11 cellular contexts compared by ENCODE assay signal in genomic region chr20:34706022-34706875, GRCh38. TPM values are rescaled to one million over a fixed set of nuclear protein-coding genes. Genes with fewer than 3 reads are reported as not detected.
A peak's percentile ranks its signal among the peaks of the same experiment; 100 is the strongest.
DNase-seq lines count a peak whose midpoint lies in the region; ATAC-seq and TF ChIP-seq lines count a peak whose summit lies in the region.
"Had no signal": no experiment of that assay in that cellular context is flagged by ENCODE, and none has a peak within 500 bp of the region (broad histone marks: within the 10 kb centered on the region; RNA-seq: fewer than 3 reads in every experiment).

No MANE protein-coding gene starts in this region.

- H4K8ac ChIP-seq in H9 (replicated peaks; ENCODE audit: insufficient read length, low read depth, low read length) = no peak overlapping the region

- H3K4me3 Mint-ChIP-seq in CD14-positive monocyte (no peak overlapping the region), immature natural killer cell (peak overlapping the region in 4 of 5 donors; percentile 1 to 60 (median 24)), H9 (no peak overlapping the region)

- H2BK15ac ChIP-seq in H9 (ENCODE audit: low read depth, low read length) = no peak overlapping the region

- no peaks in the 10 kb centered on the region for H3K9me3 ChIP-seq in WERI-Rb-1 (ENCODE audit: severe bottlenecking)
- no peaks in the 10 kb centered on the region for H3K9me3 ChIP-seq in H9 (ENCODE audit: control insufficient read depth, low read depth, low read length)

- H2BK20ac ChIP-seq in H9 (ENCODE audit: low read depth, low read length, poor library complexity, severe bottlenecking) = no peak overlapping the region

- ATAC-seq in GM18870 (IDR thresholded peaks at IDR 0.05; ENCODE audit: unreplicated experiment) = no peak
- ATAC-seq: stimulated activated memory B cell treated with anti-CD40 and anti-IgM and Interleukin-4, amounts not matched to agents 10 μg/mL and 1 μg/mL and 100 μg/mL, for 72 hours had no signal

- H3K18ac ChIP-seq in H9 (ENCODE audit: insufficient read length, low read depth, low read length) = no peak overlapping the region

- H3K9ac ChIP-seq in H9 (ENCODE audit: extremely low read depth, insufficient read length, low read length) = no peak overlapping the region

- no peaks in the 10 kb centered on the region for H4K20me1 ChIP-seq in H9 (ENCODE audit: control insufficient read depth, insufficient read depth, insufficient read length)

- no peak overlapping the region for H2AFZ ChIP-seq in H9 (ENCODE audit: low read length)

- H3K4me2 ChIP-seq in H9 (ENCODE audit: insufficient read depth, insufficient read length, low read length) = no peak overlapping the region

- H3T11ph ChIP-seq in H9 (ENCODE audit: low read length) = no peak overlapping the region

- peaks cover 25% of the 10 kb centered on the region for H3K23me2 ChIP-seq in H9 (ENCODE audit: insufficient read length, low read depth, low read length, poor library complexity, severe bottlenecking)

- no peak overlapping the region for H4K91ac ChIP-seq in H9 (ENCODE audit: insufficient read length, low read depth, low read length)

- H2BK12ac ChIP-seq in H9 (ENCODE audit: insufficient read length, low read depth, low read length) = no peak overlapping the region

- DNase-seq in CD14-positive monocyte (ENCODE audit: low spot score) = no peak
- DNase-seq in WERI-Rb-1 = no peak
- no peak for DNase-seq in immature natural killer cell
- DNase-seq in retinal pigment epithelial cell (ENCODE audit: low read depth) = no peak
- no peak for DNase-seq in H9
- no peak for DNase-seq in SKM-1 treated with dmso at 0.1 percent for 144 hours (lab: John Stamatoyannopoulos, UW; ENCODE audit: unreplicated experiment)
- DNase-seq in NCI-H187 treated with DMSO at 0.1 percent for 48 hours (lab: John Stamatoyannopoulos, UW) = no peak
- DNase-seq: activated CD4-positive, alpha-beta T cell treated with anti-CD3 and anti-CD28 coated beads for 4 hours; kidney glomerular epithelial cell had no signal

- no CpG with 5 or more reads among the region's 3 CpGs for WGBS in H9 (ENCODE audit: extremely low coverage, insufficient read length, low lambda C conversion rate)

- no peaks in the 10 kb centered on the region for H3K4me1 ChIP-seq in H9 (ENCODE audit: insufficient read depth, low read length)

- H4K5ac ChIP-seq in H9 (ENCODE audit: insufficient read length, low read depth, low read length) = no peak overlapping the region

- H3K14ac ChIP-seq in H9 (ENCODE audit: insufficient read depth, low read length) = no peak overlapping the region

- peak overlapping the region in 4 of 7 donors; percentile 48 to 96 (median 76) for H3K27ac Mint-ChIP-seq in CD14-positive monocyte
- H3K27ac Mint-ChIP-seq in immature natural killer cell = peak overlapping the region in 5 of 6 donors; percentile 94 to 96 (median 95)
- H3K27ac Mint-ChIP-seq in H9 = no peak overlapping the region; a peak in 1 of 7 replicates

- no peak overlapping the region for H3K23ac ChIP-seq in H9 (ENCODE audit: insufficient read length, low read depth, low read length)

- H3K79me2 ChIP-seq in H9 (ENCODE audit: insufficient read depth, low read length) = no peaks in the 10 kb centered on the region

- H3K9me3 Mint-ChIP-seq in CD14-positive monocyte (no peaks in the 10 kb centered on the region), immature natural killer cell (no peaks in the 10 kb centered on the region), H9 (no peaks in the 10 kb centered on the region)
- H3K9me3 Mint-ChIP-seq: stimulated activated memory B cell treated with anti-CD40 and anti-IgM and Interleukin-4, amounts not matched to agents 10 μg/mL and 1 μg/mL and 100 μg/mL, for 72 hours had no signal

- H2BK120ac ChIP-seq in H9 (ENCODE audit: low read depth, low read length, poor library complexity, severe bottlenecking) = no peak overlapping the region

- no peak for TF ChIP-seq CTCF in CD14-positive monocyte (IDR thresholded peaks at IDR 0.05)
- no peak for TF ChIP-seq CTCF in WERI-Rb-1 (IDR thresholded peaks at IDR 0.05; ENCODE audit: low read depth, low read length)
- TF ChIP-seq CTCF in retinal pigment epithelial cell (conservative IDR thresholded peaks at IDR 0.05; ENCODE audit: low read depth, low read length) = no peak
- TF ChIP-seq CTCF in H9 (conservative IDR thresholded peaks at IDR 0.05) = no peak

- H3K36me3 Mint-ChIP-seq in CD14-positive monocyte (peaks cover 0 to 13% of the 10 kb centered on the region in 2 donors), immature natural killer cell (no peaks in the 10 kb centered on the region), H9 (ENCODE audit: insufficient read depth in 1 of 3, low read depth in 3 of 3) (no peaks in the 10 kb centered on the region)
- H3K36me3 Mint-ChIP-seq: stimulated activated memory B cell treated with anti-CD40 and anti-IgM and Interleukin-4, amounts not matched to agents 10 μg/mL and 1 μg/mL and 100 μg/mL, for 72 hours had no signal

- H3K27me3 Mint-ChIP-seq in CD14-positive monocyte (ENCODE audit: low read depth in 3 of 3) (peaks cover 32 to 40% (median 33%) of the 10 kb centered on the region in 3 donors), immature natural killer cell (ENCODE audit: low read depth in 3 of 3) (peaks cover 27 to 35% (median 29%) of the 10 kb centered on the region in 3 donors), H9 (ENCODE audit: low read depth) (peaks cover 66% of the 10 kb centered on the region)

- H3K36me3 ChIP-seq in WERI-Rb-1 = peaks cover 3% of the 10 kb centered on the region; the same call in 1 of the 2 replicates

- H3K4me1 Mint-ChIP-seq in CD14-positive monocyte (peaks cover 48% of the 10 kb centered on the region), immature natural killer cell (peaks cover 28 to 40% of the 10 kb centered on the region in 2 donors), H9 (peaks cover 31 to 38% of the 10 kb centered on the region in 2 experiments)

- no peak overlapping the region for H2BK5ac ChIP-seq in H9 (ENCODE audit: insufficient read length, low read length)

- H3K27me3 ChIP-seq in WERI-Rb-1 (ENCODE audit: insufficient read depth, low read depth, severe bottlenecking) (no peaks in the 10 kb centered on the region), H9 (ENCODE audit: insufficient read depth, low read length) (peaks cover 15% of the 10 kb centered on the region; the same call in 1 of the 2 replicates)

- no peaks in the 10 kb centered on the region for H3K79me1 ChIP-seq in H9 (ENCODE audit: insufficient read depth, low read depth, low read length, poor library complexity, severe bottlenecking)

- H3K56ac ChIP-seq in H9 (ENCODE audit: insufficient read length, low read depth, low read length) = no peak overlapping the region

- H2AK5ac ChIP-seq in H9 (ENCODE audit: insufficient read length, low read length) = no peak overlapping the region

- H3K4ac ChIP-seq in H9 (ENCODE audit: low read depth, low read length) = no peak overlapping the region

- H3K27ac ChIP-seq in WERI-Rb-1 (peak overlapping the region; percentile 95), H9 (ENCODE audit: insufficient read length, low read depth, low read length) (no peak overlapping the region)

- intact Hi-C loops in CD14-positive monocyte (cut with micrococcal nuclease) = loop anchor here (5.0 kb wide), 2 partner anchors 144 to 169 kb away; no protein-coding TSS in a partner anchor

- no peak overlapping the region for H3K4me3 ChIP-seq in WERI-Rb-1 (ENCODE audit: low read depth, low read length)
- peak overlapping the region; percentile 89 for H3K4me3 ChIP-seq in retinal pigment epithelial cell (ENCODE audit: low read length)

RNA-seq across cellular contexts. Expression of gene TP53INP2, which starts 2.1 kb away (rescaled TPM):
- under 1 TPM; 0.46 to 0.66 TPM for polyA plus RNA-seq in CD14-positive monocyte
- 1 to 10 TPM in 1 of 3 donors, under 1 TPM in 2; 0.09 to 1.8 (median 0.53) TPM for polyA plus RNA-seq in immature natural killer cell
- 8.0 TPM in 2 replicates for total RNA-seq in H9 (2021)

RNA-seq across cellular contexts. Expression of gene PIGU, which starts 29.4 kb away (rescaled TPM):
- polyA plus RNA-seq in CD14-positive monocyte (10 to 100 TPM; 10.9 to 11.3 TPM), immature natural killer cell (10 to 100 TPM; 19.3 to 34.7 (median 25.3) TPM)
- 32.8 and 35.6 TPM in 2 replicates for total RNA-seq in H9 (2021)

Comparison
In these comparisons a context has a peak if more than half of its experiments do, and no peak if none do; other contexts are left out.
1. H3K27ac Mint-ChIP-seq: peak in CD14-positive monocyte (4 of 7) and immature natural killer cell (5 of 6); none in H9 (0 of 3).
2. H3K4me3 Mint-ChIP-seq: peak in immature natural killer cell (4 of 5); none in CD14-positive monocyte (0 of 2) and H9 (0 of 2).